Comparison of ENCODE assay signal across 9 cellular contexts in genomic region chr6:106114492-106114891, GRCh38. TPM values are rescaled to one million over a fixed set of nuclear protein-coding genes. Genes with fewer than 3 reads are reported as not detected.
DNase-seq lines count a peak whose midpoint lies in the region; ATAC-seq and TF ChIP-seq lines count a peak whose summit lies in the region.
"Had no signal": no experiment of that assay in that cellular context is flagged by ENCODE, and none has a peak within 500 bp of the region (broad histone marks: within the 10 kb centered on the region; RNA-seq: fewer than 3 reads in every experiment).

No MANE protein-coding gene starts in this region.

- no peaks in the 10 kb centered on the region for H3K27me3 ChIP-seq in foreskin keratinocyte
- H3K27me3 ChIP-seq: ascending aorta had no signal

- ATAC-seq in HG03108 (IDR thresholded peaks at IDR 0.05; ENCODE audit: unreplicated experiment): peak; percentile 58
- ATAC-seq in stimulated activated naive CD8-positive, alpha-beta T cell treated with anti-CD3 and anti-CD28 coated beads, Interleukin-15, Interleukin-2, amounts not matched to agents 100 U/mL and 50 U/mL, for 24 hours: peak; percentile 69
- no peak for ATAC-seq in foreskin keratinocyte

- H3K4me1 ChIP-seq in foreskin keratinocyte: no peaks in the 10 kb centered on the region
- H3K4me1 ChIP-seq: ascending aorta had no signal

- H3K4me3 Mint-ChIP-seq in activated T-cell treated with anti-CD3 and anti-CD28 coated beads, Interleukin-2, amount 50 U/mL, for 24 hours: peak overlapping the region; percentile 36

- H3K9me3 Mint-ChIP-seq in activated T-cell treated with anti-CD3 and anti-CD28 coated beads, Interleukin-2, amount 50 U/mL, for 24 hours: peaks cover 3% of the 10 kb centered on the region

- H3K27ac ChIP-seq in foreskin keratinocyte: no peak overlapping the region
- H3K27ac ChIP-seq: ascending aorta had no signal

- H3K4me1 Mint-ChIP-seq in activated T-cell treated with anti-CD3 and anti-CD28 coated beads, Interleukin-2, amount 50 U/mL, for 24 hours (ENCODE audit: low read depth): peaks cover 92% of the 10 kb centered on the region

- DNase-seq in activated T-cell treated with anti-CD3 and anti-CD28 coated beads for 48 hours (ENCODE audit: low read depth) (peak; percentile 75), HK-2 (ENCODE audit: unreplicated experiment) (no peak), HPDE6-E6E7 (ENCODE audit: extremely low spot score) (no peak), foreskin keratinocyte (no peak)
- DNase-seq in activated T-cell treated with anti-CD3 and anti-CD28 coated beads, Interleukin-2, amount 50 U/mL, for 1 hour: no peak
- peak; percentile 73 for DNase-seq in activated T-cell treated with anti-CD3 and anti-CD28 coated beads, Interleukin-2, amount 50 U/mL, for 24 hours
- DNase-seq in stimulated activated naive CD8-positive, alpha-beta T cell treated with anti-CD3 and anti-CD28 coated beads, Interleukin-15, Interleukin-2, amounts not matched to agents 100 U/mL and 50 U/mL, for 24 hours: peak; percentile 66

- no peak for TF ChIP-seq CTCF in foreskin keratinocyte (conservative IDR thresholded peaks at IDR 0.05)

- peaks cover 7% of the 10 kb centered on the region for H3K36me3 Mint-ChIP-seq in activated T-cell treated with anti-CD3 and anti-CD28 coated beads, Interleukin-2, amount 50 U/mL, for 24 hours (ENCODE audit: low read depth)

- peaks cover 9% of the 10 kb centered on the region for H3K27me3 Mint-ChIP-seq in activated T-cell treated with anti-CD3 and anti-CD28 coated beads, Interleukin-2, amount 50 U/mL, for 24 hours

- H3K27ac Mint-ChIP-seq in activated T-cell treated with anti-CD3 and anti-CD28 coated beads, Interleukin-2, amount 50 U/mL, for 24 hours: peak overlapping the region; percentile 91

RNA-seq across cellular contexts. Expression of gene PRDM1, which starts 28.4 kb away (rescaled TPM):
- 10.1 and 19.6 TPM in 2 replicates for total RNA-seq in foreskin keratinocyte
- 3.4 and 5.9 TPM in 2 replicates for polyA plus RNA-seq in foreskin keratinocyte

Comparison
In these comparisons a context has a peak if more than half of its experiments do, and no peak if none do; other contexts are left out.
1. DNase-seq: peak in activated T-cell treated with anti-CD3 and anti-CD28 coated beads for 48 hours (single experiment), activated T-cell treated with anti-CD3 and anti-CD28 coated beads, Interleukin-2, amount 50 U/mL, for 24 hours (single experiment) and stimulated activated naive CD8-positive, alpha-beta T cell treated with anti-CD3 and anti-CD28 coated beads, Interleukin-15, Interleukin-2, amounts not matched to agents 100 U/mL and 50 U/mL, for 24 hours (single experiment); none in activated T-cell treated with anti-CD3 and anti-CD28 coated beads, Interleukin-2, amount 50 U/mL, for 1 hour (single experiment), HK-2 (single experiment), HPDE6-E6E7 (single experiment) and foreskin keratinocyte (0 of 2).